In the genomic region with DNA sequence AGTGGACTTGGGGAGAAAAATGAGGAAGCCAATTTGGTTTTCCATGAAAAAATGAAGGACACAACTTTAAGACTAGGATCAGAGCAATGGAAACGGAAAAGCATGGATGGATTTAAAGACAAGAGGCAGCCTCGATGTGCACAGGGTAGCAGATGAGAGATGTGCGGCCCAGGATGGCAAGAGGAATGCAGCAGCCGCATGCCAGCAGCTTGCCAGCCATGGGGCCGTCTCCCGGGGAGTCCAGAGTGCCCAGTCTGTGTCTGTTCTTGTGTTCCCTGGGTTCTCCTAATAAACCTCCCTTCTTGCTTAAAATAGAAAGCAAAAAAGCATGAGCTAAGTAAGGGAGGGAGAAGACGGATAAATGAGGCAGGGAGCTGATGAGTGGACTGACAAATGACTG, we compare ENCODE assay signal across 14 cellular contexts.
"Had no signal": no experiment of that assay in that cellular context is flagged by ENCODE, and none has a peak within 500 bp of the region (broad histone marks: within the 10 kb centered on the region; RNA-seq: fewer than 3 reads in every experiment).

No MANE protein-coding gene starts in this region.

- H3K36me3 ChIP-seq: heart left ventricle, pancreas, prostate gland, right lobe of liver, stomach had no signal

- H3K4me3 Mint-ChIP-seq: naive thymus-derived CD8-positive, alpha-beta T cell had no signal

- H3K4me3 ChIP-seq: dorsolateral prefrontal cortex, heart left ventricle, mucosa of descending colon, pancreas, prostate gland, right lobe of liver, skin epidermis, stomach had no signal

- H3K9me3 ChIP-seq: heart left ventricle, mucosa of descending colon, pancreas, prostate gland, right lobe of liver, stomach had no signal

- DNase-seq: cortex of kidney; effector CD8-positive, alpha-beta T cell; hippocampal formation; stimulated activated CD4-positive, alpha-beta T cell treated with anti-CD3 and anti-CD28 coated beads, Interleukin-12 subunit alpha, Interleukin-12 subunit beta, amount 100 ng/mL, for 4 hours; stimulated activated naive CD4-positive, alpha-beta T cell; stomach had no signal

- H3K4me1 ChIP-seq: heart left ventricle, pancreas, prostate gland, right lobe of liver, stomach had no signal

- ATAC-seq: mucosa of descending colon; naive thymus-derived CD8-positive, alpha-beta T cell; right lobe of liver had no signal

- H3K36me3 Mint-ChIP-seq: naive thymus-derived CD8-positive, alpha-beta T cell had no signal

- H3K27ac ChIP-seq: dorsolateral prefrontal cortex, heart left ventricle, pancreas, prostate gland, right lobe of liver, skin epidermis, stomach had no signal

- H3K27me3 ChIP-seq: dorsolateral prefrontal cortex, heart left ventricle, pancreas, right lobe of liver had no signal
